21 cellular contexts compared by ENCODE assay signal in genomic region chr13:75569576-75569975, GRCh38.
"Had no signal": no experiment of that assay in that cellular context is flagged by ENCODE, and none has a peak within 500 bp of the region (broad histone marks: within the 10 kb centered on the region; RNA-seq: fewer than 3 reads in every experiment).

No MANE protein-coding gene starts in this region.

- H3K4me2 ChIP-seq: neural progenitor cell had no signal

- H3K27me3 ChIP-seq: gastroesophageal sphincter, heart left ventricle, left lung, neural progenitor cell, suprapubic skin, transverse colon had no signal

- H3K4me1 ChIP-seq: gastroesophageal sphincter, heart left ventricle, left lung, neural progenitor cell, psoas muscle, suprapubic skin, transverse colon had no signal

- H3K9ac ChIP-seq: neural progenitor cell had no signal

- H3K4me1 Mint-ChIP-seq: brain; central memory CD8-positive, alpha-beta T cell; naive B cell; neural progenitor cell; T-cell had no signal

- DNase-seq: activated CD4-positive, CD25-positive, alpha-beta regulatory T cell treated with anti-CD3 and anti-CD28 coated beads, Interleukin-2, amount 50 U/mL, for 72 hours; activated CD8-positive, alpha-beta memory T cell treated with anti-CD3 and anti-CD28 coated beads for 24 hours; activated CD8-positive, alpha-beta memory T cell treated with anti-CD3 and anti-CD28 coated beads, Interleukin-2, amount 50 U/mL, for 48 hours; activated effector memory CD4-positive, alpha-beta T cell treated with anti-CD3 and anti-CD28 coated beads, Interleukin-2, amount 50 U/mL, for 16 hours; activated T-cell treated with anti-CD3 and anti-CD28 coated beads, Interleukin-2, amount 50 U/mL, for 48 hours; heart left ventricle; mucosa of descending colon; naive B cell; psoas muscle; stimulated activated naive CD8-positive, alpha-beta T cell treated with anti-CD3 and anti-CD28 coated beads, Interleukin-15, Interleukin-2, amounts not matched to agents 100 U/mL and 50 U/mL, for 24 hours; T-cell; transverse colon had no signal

- H3K4me3 ChIP-seq: coronary artery, gastroesophageal sphincter, heart left ventricle, left lung, mucosa of descending colon, neural progenitor cell, psoas muscle, suprapubic skin, transverse colon had no signal

- H3K9me3 ChIP-seq: gastroesophageal sphincter, heart left ventricle, left lung, mucosa of descending colon, psoas muscle, suprapubic skin, transverse colon had no signal

- H3K27ac Mint-ChIP-seq: activated naive CD8-positive, alpha-beta T cell; brain; naive B cell; neural progenitor cell; T-cell had no signal

- H2AFZ ChIP-seq: neural progenitor cell had no signal

- H3K27me3 Mint-ChIP-seq: activated naive CD8-positive, alpha-beta T cell; brain; central memory CD8-positive, alpha-beta T cell; naive B cell; T-cell had no signal

- H3K9me3 Mint-ChIP-seq: brain; central memory CD8-positive, alpha-beta T cell; naive B cell; neural progenitor cell; T-cell had no signal

- H3K27ac ChIP-seq: coronary artery, gastroesophageal sphincter, heart left ventricle, left lung, neural progenitor cell, psoas muscle, suprapubic skin, transverse colon, VCaP had no signal

- H3K4me3 Mint-ChIP-seq: activated naive CD8-positive, alpha-beta T cell; brain; central memory CD8-positive, alpha-beta T cell; naive B cell; neural progenitor cell; T-cell had no signal
